ENCODE assay signal across 20 cellular contexts in genomic region chr3:177746259-177747021, GRCh38.
DNase-seq lines count a peak whose midpoint lies in the region; ATAC-seq and TF ChIP-seq lines count a peak whose summit lies in the region.
"Had no signal": no experiment of that assay in that cellular context is flagged by ENCODE, and none has a peak within 500 bp of the region (broad histone marks: within the 10 kb centered on the region; RNA-seq: fewer than 3 reads in every experiment).

No MANE protein-coding gene starts in this region.

- H3K27ac Mint-ChIP-seq in mesothelial cell of epicardium: peak overlapping the region; percentile 87
- H3K27ac Mint-ChIP-seq in T-cell: no peak overlapping the region
- H3K27ac Mint-ChIP-seq: IgD-negative memory B cell had no signal

- ATAC-seq in heart right ventricle (no peak), T-cell (replicated peaks in 1 of 4) (no peak), GM21825 (IDR thresholded peaks at IDR 0.05; ENCODE audit: unreplicated experiment) (no peak)
- ATAC-seq: A549, heart left ventricle, left colon had no signal

- peaks cover 22% of the 10 kb centered on the region for H3K4me1 ChIP-seq in left ventricle myocardium inferior
- H3K4me1 ChIP-seq in heart right ventricle: peaks cover 0 to 26% (median 4%) of the 10 kb centered on the region in 9 donors
- H3K4me1 ChIP-seq: A549 had no signal

- H3K4me3 ChIP-seq in left ventricle myocardium inferior: no peak overlapping the region
- no peak overlapping the region for H3K4me3 ChIP-seq in heart right ventricle
- H3K4me3 ChIP-seq: A549, heart left ventricle, skin epidermis had no signal

- no peaks in the 10 kb centered on the region for H3K36me3 ChIP-seq in left ventricle myocardium inferior
- no peaks in the 10 kb centered on the region for H3K36me3 ChIP-seq in heart right ventricle
- H3K36me3 ChIP-seq: heart left ventricle had no signal

- H3K4me3 Mint-ChIP-seq in mesothelial cell of epicardium (no peak overlapping the region), T-cell (no peak overlapping the region)
- H3K4me3 Mint-ChIP-seq: natural killer cell treated with Interleukin-12 subunit alpha and Interleukin-12 subunit beta and Interleukin-15 and Interleukin-18, amount 100 ng/mL, for 72 hours had no signal

- intact Hi-C loops in left ventricle myocardium inferior (cut with micrococcal nuclease) (no loop called here), heart right ventricle (cut with DNase I) (no loop called here)

- 81 to 86% methylated on average over 6 of the region's 6 CpGs for WGBS in heart right ventricle, 2 donors

- peak overlapping the region; percentile 47 for H3K27ac ChIP-seq in left ventricle myocardium inferior (replicated peaks)
- H3K27ac ChIP-seq in heart right ventricle: peak overlapping the region in 5 of 10 donors; percentile 3 to 64 (median 39)
- H3K27ac ChIP-seq: A549 had no signal

- H3K9me3 ChIP-seq in left ventricle myocardium inferior (replicated peaks): no peaks in the 10 kb centered on the region
- peaks cover 0 to 4% (median 0%) of the 10 kb centered on the region in 11 donors for H3K9me3 ChIP-seq in heart right ventricle
- H3K9me3 ChIP-seq: A549, heart left ventricle had no signal

- DNase-seq in left ventricle myocardium inferior (no peak), heart right ventricle (no peak), dedifferentiated amniotic fluid mesenchymal stem cell (ENCODE audit: extremely low spot score) (peak; percentile 85), mesothelial cell of epicardium (ENCODE audit: low spot score in 2 of 2, unreplicated experiment in 2 of 2) (no peak), T-cell (no peak), NCI-H2029 (lab: John Stamatoyannopoulos, UW) (no peak)
- DNase-seq in activated CD4-positive, alpha-beta T cell treated with anti-CD3 and anti-CD28 coated beads for 4 hours: no peak
- DNase-seq: COR-L47; effector CD4-positive, alpha-beta T cell; GF-D8; heart left ventricle; left colon; NCI-H1417; NCI-H526 treated with DMSO at 0.1 percent for 48 hours; T-helper 1 cell had no signal

- no peaks in the 10 kb centered on the region for H3K27me3 ChIP-seq in left ventricle myocardium inferior (ENCODE audit: low read depth)
- no peaks in the 10 kb centered on the region for H3K27me3 ChIP-seq in heart right ventricle
- H3K27me3 ChIP-seq: heart left ventricle had no signal

- CTCF ChIA-PET in T-cell (lab: Charles Lee): interaction anchor here (0.5 to 0.6 kb wide), 2 partner anchors 390 to 656 kb away, joined by 3 to 5 read pairs; no protein-coding TSS in a partner anchor

- H3K36me3 Mint-ChIP-seq in mesothelial cell of epicardium: no peaks in the 10 kb centered on the region
- no peaks in the 10 kb centered on the region for H3K36me3 Mint-ChIP-seq in T-cell
- H3K36me3 Mint-ChIP-seq: IgD-negative memory B cell; natural killer cell treated with Interleukin-12 subunit alpha and Interleukin-12 subunit beta and Interleukin-15 and Interleukin-18, amount 100 ng/mL, for 72 hours had no signal

- H3K4me1 Mint-ChIP-seq in mesothelial cell of epicardium (peaks cover 23% of the 10 kb centered on the region), T-cell (peaks cover 0 to 7% (median 3%) of the 10 kb centered on the region in 3 donors)

- no peaks in the 10 kb centered on the region for H3K27me3 Mint-ChIP-seq in mesothelial cell of epicardium (ENCODE audit: low read depth)
- H3K27me3 Mint-ChIP-seq in T-cell: no peaks in the 10 kb centered on the region

- H3K9me3 Mint-ChIP-seq in mesothelial cell of epicardium (no peaks in the 10 kb centered on the region), T-cell (no peaks in the 10 kb centered on the region)
- H3K9me3 Mint-ChIP-seq: IgD-negative memory B cell had no signal

- TF ChIP-seq CTCF in left ventricle myocardium inferior (IDR thresholded peaks at IDR 0.05; ENCODE audit: borderline replicate concordance) (no peak), heart right ventricle (IDR thresholded peaks at IDR 0.05) (no peak), mesothelial cell of epicardium (IDR thresholded peaks at IDR 0.05; ENCODE audit: unreplicated experiment) (no peak)

- POLR2A ChIA-PET in T-cell (lab: Charles Lee): no interaction called here
